Comparison of ENCODE assay signal across 8 cellular contexts in the genomic region with DNA sequence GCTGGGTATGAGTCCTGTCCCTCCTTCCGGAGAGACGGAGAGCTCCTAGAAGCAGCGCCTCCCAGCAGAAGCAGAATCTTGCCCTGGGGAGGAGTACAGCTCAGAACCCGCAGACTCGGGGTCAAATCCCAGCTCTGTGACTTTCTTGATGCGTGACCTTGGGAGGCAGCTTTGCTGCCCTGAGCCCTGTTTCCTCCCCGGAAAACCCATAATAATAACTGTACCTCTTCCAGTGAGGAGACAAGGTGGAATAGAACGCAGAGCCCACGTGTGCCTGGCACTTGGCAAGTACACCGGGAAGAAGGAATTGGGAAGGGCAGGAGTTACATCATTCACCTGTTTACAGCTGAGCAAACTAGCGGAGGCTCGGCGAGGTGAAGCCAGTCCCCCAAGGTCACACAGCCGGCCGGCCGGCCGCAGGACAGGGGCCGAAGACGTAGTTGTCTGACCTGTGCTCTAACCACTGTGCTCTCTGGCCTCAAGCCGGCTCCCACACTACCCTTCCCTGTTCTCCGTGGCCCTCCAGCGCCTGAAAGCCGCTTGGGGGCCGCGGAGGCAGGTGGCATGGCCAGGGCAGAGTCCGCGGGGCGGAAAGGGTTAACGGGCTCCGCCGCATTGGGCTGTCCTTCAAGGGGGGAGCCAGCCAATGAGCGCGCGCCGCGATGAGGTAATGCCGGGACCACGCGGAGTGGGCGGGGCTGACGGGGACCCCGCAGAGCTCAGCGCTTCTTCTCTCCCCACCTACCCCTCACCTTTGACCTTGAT.
DNase-seq lines count a peak whose midpoint lies in the region; ATAC-seq and TF ChIP-seq lines count a peak whose summit lies in the region.

No MANE protein-coding gene starts in this region.

- peak overlapping the region; percentile 51 for H3K4me3 Mint-ChIP-seq in activated CD8-positive, alpha-beta T cell treated with anti-CD3 and anti-CD28 coated beads for 36 hours

- peak overlapping the region; percentile 25; the same call in 1 of the 2 replicates for H3K4me3 ChIP-seq in HEK293 (ENCODE audit: low read depth, low read length)
- peak overlapping the region; percentile 47 to 59 for H3K4me3 ChIP-seq in left lung

- TF ChIP-seq CTCF in HEK293 (tag by site-specific recombination; IDR thresholded peaks at IDR 0.05) (no peak), left lung (IDR thresholded peaks at IDR 0.05) (no peak)
- TF ChIP-seq CTCF in activated CD8-positive, alpha-beta T cell treated with anti-CD3 and anti-CD28 coated beads for 36 hours (IDR thresholded peaks at IDR 0.05), result no peak

- no peaks in the 10 kb centered on the region for H3K27me3 ChIP-seq in left lung

- H3K36me3 ChIP-seq in HEK293 (ENCODE audit: control insufficient read depth in 2 of 2, insufficient read depth in 1 of 2, low read length in 2 of 2) (no peaks in the 10 kb centered on the region), left lung (peaks cover 0 to 31% of the 10 kb centered on the region in 2 donors)

- H3K36me3 Mint-ChIP-seq in activated CD8-positive, alpha-beta T cell treated with anti-CD3 and anti-CD28 coated beads for 36 hours (ENCODE audit: low read depth), result peaks cover 16% of the 10 kb centered on the region

- intact Hi-C loops in activated CD8-positive, alpha-beta T cell treated with anti-CD3 and anti-CD28 coated beads for 36 hours (cut with micrococcal nuclease), result no loop called here
- intact Hi-C loops in left lung (cut with DNase I), result loop anchor here in 1 of 2 donors (5.0 kb wide), 1 partner anchor 112 kb away; no protein-coding TSS in a partner anchor

- CTCF ChIA-PET in HEK293 (lab: Yijun Ruan, JAX), result interaction anchor here (0.8 to 1.9 kb wide), 6 partner anchors 67 to 364 kb away, joined by 3 to 9 read pairs (median 4); a partner anchor contains a TSS
- CTCF ChIA-PET in activated CD8-positive, alpha-beta T cell treated with anti-CD3 and anti-CD28 coated beads for 36 hours (lab: Charles Lee), result interaction anchor here (0.6 to 1.8 kb wide), 7 partner anchors 35 to 356 kb away, joined by 3 to 8 read pairs (median 4); no protein-coding TSS in a partner anchor

- ATAC-seq in activated CD8-positive, alpha-beta T cell treated with anti-CD3 and anti-CD28 coated beads for 36 hours, result peak; percentile 90
- ATAC-seq in left lung, result peak; percentile 81
- no peak for ATAC-seq in HG02678 (IDR thresholded peaks at IDR 0.05; ENCODE audit: unreplicated experiment)

- H3K27ac Mint-ChIP-seq in activated CD8-positive, alpha-beta T cell treated with anti-CD3 and anti-CD28 coated beads for 36 hours, result peak overlapping the region; percentile 71

- no peaks in the 10 kb centered on the region for H3K27me3 Mint-ChIP-seq in activated CD8-positive, alpha-beta T cell treated with anti-CD3 and anti-CD28 coated beads for 36 hours

- DNase-seq in AG20443 (ENCODE audit: low spot score) (peak; percentile 92), NCI-H526 (lab: John Stamatoyannopoulos, UW) (peak; percentile 38 to 85), dermis microvascular lymphatic vessel endothelial cell (ENCODE audit: low read depth in 2 of 2) (peak; percentile 71 to 91), left lung (peak; percentile 94 to 96)
- DNase-seq in activated CD8-positive, alpha-beta T cell treated with anti-CD3 and anti-CD28 coated beads for 36 hours, result peak; percentile 94
- peak; percentile 75 to 90 for DNase-seq in stimulated activated CD4-positive, alpha-beta T cell treated with anti-CD3 and anti-CD28 coated beads, Interleukin-1b, Interleukin-23, amount 100 ng/mL, for 4 hours (ENCODE audit: low read depth in 2 of 2)

- H3K4me1 Mint-ChIP-seq in activated CD8-positive, alpha-beta T cell treated with anti-CD3 and anti-CD28 coated beads for 36 hours (ENCODE audit: low read depth), result peaks cover 22% of the 10 kb centered on the region

- 0 out of 2 replicates have a peak, but pooled peaks cover 2% of the 10 kb centered on the region for H3K4me1 ChIP-seq in HEK293 (ENCODE audit: control insufficient read depth, insufficient read depth, low read length)
- H3K4me1 ChIP-seq in left lung, result peaks cover 43 to 76% of the 10 kb centered on the region in 2 donors

- H3K9me3 ChIP-seq in HEK293 (ENCODE audit: control insufficient read depth, insufficient read depth, low read depth, low read length), result no peaks in the 10 kb centered on the region
- no peaks in the 10 kb centered on the region for H3K9me3 ChIP-seq in left lung

- H3K27ac ChIP-seq in HEK293 (ENCODE audit: extremely low read depth, low read depth, low read length) (no peak overlapping the region; the same call in 1 of the 2 replicates), left lung (peak overlapping the region; percentile 94 to 99)

- POLR2A ChIA-PET in HEK293 (lab: Yijun Ruan, JAX), result interaction anchor here (0.6 to 4.5 kb wide), 20 partner anchors 12 to 356 kb away, joined by 3 to 56 read pairs (median 4); a partner anchor contains a TSS
- POLR2A ChIA-PET in activated CD8-positive, alpha-beta T cell treated with anti-CD3 and anti-CD28 coated beads for 36 hours (lab: Charles Lee), result interaction anchor here (0.6 to 3.5 kb wide), 6 partner anchors 10 to 138 kb away, joined by 3 to 16 read pairs (median 3); no protein-coding TSS in a partner anchor

- H3K9me3 Mint-ChIP-seq in activated CD8-positive, alpha-beta T cell treated with anti-CD3 and anti-CD28 coated beads for 36 hours, result no peaks in the 10 kb centered on the region

TF ChIP-seq in HEK293, 187 proteins besides CTCF, POLR2A, EP300 and RAD21 (continues in another document):
- TF ChIP-seq SP2 (tag by site-specific recombination; IDR thresholded peaks at IDR 0.05) (peak; percentile 83), BCL11A (tag by site-specific recombination; IDR thresholded peaks at IDR 0.05; ENCODE audit: low read depth) (peak; percentile 88; the same call in 1 of the 2 replicates), KLF10 (tag by site-specific recombination; IDR thresholded peaks at IDR 0.05) (peak; percentile 76), BCL11B (tag by site-specific recombination; IDR thresholded peaks at IDR 0.05; ENCODE audit: low read depth) (no peak; the same call in 1 of the 2 replicates), ZNF791 (tag by site-specific recombination; IDR thresholded peaks at IDR 0.05) (no peak), ZNF610 (tag by site-specific recombination; IDR thresholded peaks at IDR 0.05; ENCODE audit: borderline replicate concordance) (0 out of 2 replicates have a peak, but pooled peaks have one; percentile 15), ZEB2 (tag by site-specific recombination; IDR thresholded peaks at IDR 0.05) (peak; percentile 95), EGR2 (tag by site-specific recombination; IDR thresholded peaks at IDR 0.05; ENCODE audit: low read depth) (peak; percentile 79), SP3 (tag by site-specific recombination; IDR thresholded peaks at IDR 0.05) (peak; percentile 76)
- TF ChIP-seq, protein P1, sequence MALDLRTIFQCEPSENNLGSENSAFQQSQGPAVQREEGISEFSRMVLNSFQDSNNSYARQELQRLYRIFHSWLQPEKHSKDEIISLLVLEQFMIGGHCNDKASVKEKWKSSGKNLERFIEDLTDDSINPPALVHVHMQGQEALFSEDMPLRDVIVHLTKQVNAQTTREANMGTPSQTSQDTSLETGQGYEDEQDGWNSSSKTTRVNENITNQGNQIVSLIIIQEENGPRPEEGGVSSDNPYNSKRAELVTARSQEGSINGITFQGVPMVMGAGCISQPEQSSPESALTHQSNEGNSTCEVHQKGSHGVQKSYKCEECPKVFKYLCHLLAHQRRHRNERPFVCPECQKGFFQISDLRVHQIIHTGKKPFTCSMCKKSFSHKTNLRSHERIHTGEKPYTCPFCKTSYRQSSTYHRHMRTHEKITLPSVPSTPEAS (tag by site-specific recombination; IDR thresholded peaks at IDR 0.05), result 0 out of 2 replicates have a peak, but pooled peaks have one; percentile 27
- TF ChIP-seq, protein P2, sequence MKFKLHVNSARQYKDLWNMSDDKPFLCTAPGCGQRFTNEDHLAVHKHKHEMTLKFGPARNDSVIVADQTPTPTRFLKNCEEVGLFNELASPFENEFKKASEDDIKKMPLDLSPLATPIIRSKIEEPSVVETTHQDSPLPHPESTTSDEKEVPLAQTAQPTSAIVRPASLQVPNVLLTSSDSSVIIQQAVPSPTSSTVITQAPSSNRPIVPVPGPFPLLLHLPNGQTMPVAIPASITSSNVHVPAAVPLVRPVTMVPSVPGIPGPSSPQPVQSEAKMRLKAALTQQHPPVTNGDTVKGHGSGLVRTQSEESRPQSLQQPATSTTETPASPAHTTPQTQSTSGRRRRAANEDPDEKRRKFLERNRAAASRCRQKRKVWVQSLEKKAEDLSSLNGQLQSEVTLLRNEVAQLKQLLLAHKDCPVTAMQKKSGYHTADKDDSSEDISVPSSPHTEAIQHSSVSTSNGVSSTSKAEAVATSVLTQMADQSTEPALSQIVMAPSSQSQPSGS (tag by site-specific recombination; IDR thresholded peaks at IDR 0.05; ENCODE audit: low read depth), result peak; percentile 94
- TF ChIP-seq, protein P3, sequence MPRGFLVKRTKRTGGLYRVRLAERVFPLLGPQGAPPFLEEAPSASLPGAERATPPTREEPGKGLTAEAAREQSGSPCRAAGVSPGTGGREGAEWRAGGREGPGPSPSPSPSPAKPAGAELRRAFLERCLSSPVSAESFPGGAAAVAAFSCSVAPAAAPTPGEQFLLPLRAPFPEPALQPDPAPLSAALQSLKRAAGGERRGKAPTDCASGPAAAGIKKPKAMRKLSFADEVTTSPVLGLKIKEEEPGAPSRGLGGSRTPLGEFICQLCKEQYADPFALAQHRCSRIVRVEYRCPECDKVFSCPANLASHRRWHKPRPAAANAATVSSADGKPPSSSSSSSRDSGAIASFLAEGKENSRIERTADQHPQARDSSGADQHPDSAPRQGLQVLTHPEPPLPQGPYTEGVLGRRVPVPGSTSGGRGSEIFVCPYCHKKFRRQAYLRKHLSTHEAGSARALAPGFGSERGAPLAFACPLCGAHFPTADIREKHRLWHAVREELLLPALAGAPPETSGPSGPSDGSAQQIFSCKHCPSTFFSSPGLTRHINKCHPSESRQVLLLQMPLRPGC (tag by site-specific recombination; IDR thresholded peaks at IDR 0.05), result peak; percentile 41; the same call in 1 of the 2 replicates
